ENCODE assay signal across 1 cellular context in the genomic region with DNA sequence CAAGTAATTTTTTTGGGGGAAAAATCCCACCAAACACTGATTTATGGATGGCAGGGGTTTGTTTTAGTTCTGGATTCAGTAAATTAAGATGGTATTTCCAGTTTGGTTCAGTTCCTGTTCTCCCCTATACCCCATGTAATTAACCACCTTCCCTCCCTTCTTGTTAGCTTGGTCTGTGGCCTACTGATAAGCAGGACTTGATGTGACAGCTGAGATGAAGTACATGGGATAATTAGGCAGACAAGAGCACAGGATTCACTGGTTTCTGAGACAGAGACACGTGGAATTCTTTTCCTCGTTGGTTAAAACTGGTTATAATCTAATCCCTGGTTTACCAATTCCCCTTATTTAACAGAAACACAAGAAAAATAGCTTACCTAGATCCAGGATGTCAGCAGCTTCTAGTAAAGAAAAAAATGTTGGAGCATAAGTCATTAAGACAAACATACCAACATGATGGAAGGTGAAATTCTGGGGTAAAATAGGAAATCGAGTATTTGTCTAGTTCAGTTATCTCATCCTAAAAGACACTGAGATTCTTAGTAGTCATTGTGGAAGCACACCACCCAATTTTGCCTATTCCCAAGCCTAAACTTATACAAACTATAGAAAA.
TF ChIP-seq lines count a peak whose summit lies in the region.

No MANE protein-coding gene starts in this region.

TF ChIP-seq in K562, 482 proteins besides CTCF, POLR2A, EP300 and RAD21 (continued from another document and continues in another):
- TF ChIP-seq, protein P1, sequence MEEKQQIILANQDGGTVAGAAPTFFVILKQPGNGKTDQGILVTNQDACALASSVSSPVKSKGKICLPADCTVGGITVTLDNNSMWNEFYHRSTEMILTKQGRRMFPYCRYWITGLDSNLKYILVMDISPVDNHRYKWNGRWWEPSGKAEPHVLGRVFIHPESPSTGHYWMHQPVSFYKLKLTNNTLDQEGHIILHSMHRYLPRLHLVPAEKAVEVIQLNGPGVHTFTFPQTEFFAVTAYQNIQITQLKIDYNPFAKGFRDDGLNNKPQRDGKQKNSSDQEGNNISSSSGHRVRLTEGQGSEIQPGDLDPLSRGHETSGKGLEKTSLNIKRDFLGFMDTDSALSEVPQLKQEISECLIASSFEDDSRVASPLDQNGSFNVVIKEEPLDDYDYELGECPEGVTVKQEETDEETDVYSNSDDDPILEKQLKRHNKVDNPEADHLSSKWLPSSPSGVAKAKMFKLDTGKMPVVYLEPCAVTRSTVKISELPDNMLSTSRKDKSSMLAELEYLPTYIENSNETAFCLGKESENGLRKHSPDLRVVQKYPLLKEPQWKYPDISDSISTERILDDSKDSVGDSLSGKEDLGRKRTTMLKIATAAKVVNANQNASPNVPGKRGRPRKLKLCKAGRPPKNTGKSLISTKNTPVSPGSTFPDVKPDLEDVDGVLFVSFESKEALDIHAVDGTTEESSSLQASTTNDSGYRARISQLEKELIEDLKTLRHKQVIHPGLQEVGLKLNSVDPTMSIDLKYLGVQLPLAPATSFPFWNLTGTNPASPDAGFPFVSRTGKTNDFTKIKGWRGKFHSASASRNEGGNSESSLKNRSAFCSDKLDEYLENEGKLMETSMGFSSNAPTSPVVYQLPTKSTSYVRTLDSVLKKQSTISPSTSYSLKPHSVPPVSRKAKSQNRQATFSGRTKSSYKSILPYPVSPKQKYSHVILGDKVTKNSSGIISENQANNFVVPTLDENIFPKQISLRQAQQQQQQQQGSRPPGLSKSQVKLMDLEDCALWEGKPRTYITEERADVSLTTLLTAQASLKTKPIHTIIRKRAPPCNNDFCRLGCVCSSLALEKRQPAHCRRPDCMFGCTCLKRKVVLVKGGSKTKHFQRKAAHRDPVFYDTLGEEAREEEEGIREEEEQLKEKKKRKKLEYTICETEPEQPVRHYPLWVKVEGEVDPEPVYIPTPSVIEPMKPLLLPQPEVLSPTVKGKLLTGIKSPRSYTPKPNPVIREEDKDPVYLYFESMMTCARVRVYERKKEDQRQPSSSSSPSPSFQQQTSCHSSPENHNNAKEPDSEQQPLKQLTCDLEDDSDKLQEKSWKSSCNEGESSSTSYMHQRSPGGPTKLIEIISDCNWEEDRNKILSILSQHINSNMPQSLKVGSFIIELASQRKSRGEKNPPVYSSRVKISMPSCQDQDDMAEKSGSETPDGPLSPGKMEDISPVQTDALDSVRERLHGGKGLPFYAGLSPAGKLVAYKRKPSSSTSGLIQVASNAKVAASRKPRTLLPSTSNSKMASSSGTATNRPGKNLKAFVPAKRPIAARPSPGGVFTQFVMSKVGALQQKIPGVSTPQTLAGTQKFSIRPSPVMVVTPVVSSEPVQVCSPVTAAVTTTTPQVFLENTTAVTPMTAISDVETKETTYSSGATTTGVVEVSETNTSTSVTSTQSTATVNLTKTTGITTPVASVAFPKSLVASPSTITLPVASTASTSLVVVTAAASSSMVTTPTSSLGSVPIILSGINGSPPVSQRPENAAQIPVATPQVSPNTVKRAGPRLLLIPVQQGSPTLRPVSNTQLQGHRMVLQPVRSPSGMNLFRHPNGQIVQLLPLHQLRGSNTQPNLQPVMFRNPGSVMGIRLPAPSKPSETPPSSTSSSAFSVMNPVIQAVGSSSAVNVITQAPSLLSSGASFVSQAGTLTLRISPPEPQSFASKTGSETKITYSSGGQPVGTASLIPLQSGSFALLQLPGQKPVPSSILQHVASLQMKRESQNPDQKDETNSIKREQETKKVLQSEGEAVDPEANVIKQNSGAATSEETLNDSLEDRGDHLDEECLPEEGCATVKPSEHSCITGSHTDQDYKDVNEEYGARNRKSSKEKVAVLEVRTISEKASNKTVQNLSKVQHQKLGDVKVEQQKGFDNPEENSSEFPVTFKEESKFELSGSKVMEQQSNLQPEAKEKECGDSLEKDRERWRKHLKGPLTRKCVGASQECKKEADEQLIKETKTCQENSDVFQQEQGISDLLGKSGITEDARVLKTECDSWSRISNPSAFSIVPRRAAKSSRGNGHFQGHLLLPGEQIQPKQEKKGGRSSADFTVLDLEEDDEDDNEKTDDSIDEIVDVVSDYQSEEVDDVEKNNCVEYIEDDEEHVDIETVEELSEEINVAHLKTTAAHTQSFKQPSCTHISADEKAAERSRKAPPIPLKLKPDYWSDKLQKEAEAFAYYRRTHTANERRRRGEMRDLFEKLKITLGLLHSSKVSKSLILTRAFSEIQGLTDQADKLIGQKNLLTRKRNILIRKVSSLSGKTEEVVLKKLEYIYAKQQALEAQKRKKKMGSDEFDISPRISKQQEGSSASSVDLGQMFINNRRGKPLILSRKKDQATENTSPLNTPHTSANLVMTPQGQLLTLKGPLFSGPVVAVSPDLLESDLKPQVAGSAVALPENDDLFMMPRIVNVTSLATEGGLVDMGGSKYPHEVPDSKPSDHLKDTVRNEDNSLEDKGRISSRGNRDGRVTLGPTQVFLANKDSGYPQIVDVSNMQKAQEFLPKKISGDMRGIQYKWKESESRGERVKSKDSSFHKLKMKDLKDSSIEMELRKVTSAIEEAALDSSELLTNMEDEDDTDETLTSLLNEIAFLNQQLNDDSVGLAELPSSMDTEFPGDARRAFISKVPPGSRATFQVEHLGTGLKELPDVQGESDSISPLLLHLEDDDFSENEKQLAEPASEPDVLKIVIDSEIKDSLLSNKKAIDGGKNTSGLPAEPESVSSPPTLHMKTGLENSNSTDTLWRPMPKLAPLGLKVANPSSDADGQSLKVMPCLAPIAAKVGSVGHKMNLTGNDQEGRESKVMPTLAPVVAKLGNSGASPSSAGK (IDR thresholded peaks at IDR 0.05), result peak; percentile 81
- TF ChIP-seq ZKSCAN3 (CRISPR knock-in tag; IDR thresholded peaks at IDR 0.05) (no peak), SRSF3 (IDR thresholded peaks at IDR 0.05; ENCODE audit: insufficient read depth, low read length) (no peak), NR4A1 (CRISPR knock-in tag; IDR thresholded peaks at IDR 0.05) (no peak), NR4A1 (tag; IDR thresholded peaks at IDR 0.05) (no peak), KAT7 (CRISPR knock-in tag; IDR thresholded peaks at IDR 0.05; ENCODE audit: borderline replicate concordance) (no peak), ZNF57 (CRISPR knock-in tag; IDR thresholded peaks at IDR 0.05) (no peak), LCOR (CRISPR knock-in tag; IDR thresholded peaks at IDR 0.05) (0 out of 2 replicates have a peak, but pooled peaks have one; percentile 52), TRIM28 (IDR thresholded peaks at IDR 0.05) (no peak), MEIS2 (IDR thresholded peaks at IDR 0.05; ENCODE audit: partially characterized antibody) (peak; percentile 99), RNF2 (IDR thresholded peaks at IDR 0.05) (peak; percentile 85; the same call in 1 of the 2 replicates), DMBX1 (CRISPR knock-in tag; IDR thresholded peaks at IDR 0.05; ENCODE audit: borderline replicate concordance) (no peak), GATAD2A (IDR thresholded peaks at IDR 0.05) (peak; percentile 75; the same call in 1 of the 2 replicates), CREB1 (IDR thresholded peaks at IDR 0.05) (0 out of 2 replicates have a peak, but pooled peaks have one; percentile 12), CREB1 (CRISPR knock-in tag; IDR thresholded peaks at IDR 0.05) (no peak), HNRNPK (IDR thresholded peaks at IDR 0.05; ENCODE audit: low read depth, low read length, poor library complexity, severe bottlenecking) (no peak), TEAD4 (IDR thresholded peaks at IDR 0.05; ENCODE audit: low read length) (peak; percentile 97), TEAD4 (CRISPR knock-in tag; IDR thresholded peaks at IDR 0.05; ENCODE audit: borderline replicate concordance) (no peak), ESRRA (IDR thresholded peaks at IDR 0.05; ENCODE audit: borderline replicate concordance, low read depth) (peak; percentile 60; the same call in 1 of the 2 replicates), ETV1 (tag; conservative IDR thresholded peaks at IDR 0.05; ENCODE audit: low read depth) (peak; percentile 92), PTBP1 (IDR thresholded peaks at IDR 0.05; ENCODE audit: low read depth, low read length) (no peak), ZFP1 (CRISPR knock-in tag; IDR thresholded peaks at IDR 0.05) (no peak), TAF9B (IDR thresholded peaks at IDR 0.05; ENCODE audit: partially characterized antibody) (peak; percentile 37), ZNF695 (CRISPR knock-in tag; IDR thresholded peaks at IDR 0.05) (no peak), TAF15 (IDR thresholded peaks at IDR 0.05; ENCODE audit: low read depth, low read length) (no peak), RBM25 (IDR thresholded peaks at IDR 0.05; ENCODE audit: low read depth, low read length, severe bottlenecking) (no peak), NCOA4 (IDR thresholded peaks at IDR 0.05; ENCODE audit: partially characterized antibody) (no peak), ZNF146 (CRISPR knock-in tag; IDR thresholded peaks at IDR 0.05; ENCODE audit: unreplicated experiment) (no peak), RAD51 (IDR thresholded peaks at IDR 0.05; ENCODE audit: borderline replicate concordance, low read depth) (peak; percentile 37), NFYB (IDR thresholded peaks at IDR 0.05; ENCODE audit: extremely low read depth, insufficient read length) (no peak), SIX5 (IDR thresholded peaks at IDR 0.05; ENCODE audit: borderline replicate concordance in 1 of 2, insufficient read depth in 1 of 2, low read depth in 1 of 2, low read length in 2 of 2) (no peak), MAFK (IDR thresholded peaks at IDR 0.05; ENCODE audit: low read length) (no peak), RBM14 (IDR thresholded peaks at IDR 0.05; ENCODE audit: borderline replicate concordance, insufficient read depth, low read depth, low read length) (no peak), ZC3H8 (IDR thresholded peaks at IDR 0.05) (no peak)
- TF ChIP-seq, protein P2, sequence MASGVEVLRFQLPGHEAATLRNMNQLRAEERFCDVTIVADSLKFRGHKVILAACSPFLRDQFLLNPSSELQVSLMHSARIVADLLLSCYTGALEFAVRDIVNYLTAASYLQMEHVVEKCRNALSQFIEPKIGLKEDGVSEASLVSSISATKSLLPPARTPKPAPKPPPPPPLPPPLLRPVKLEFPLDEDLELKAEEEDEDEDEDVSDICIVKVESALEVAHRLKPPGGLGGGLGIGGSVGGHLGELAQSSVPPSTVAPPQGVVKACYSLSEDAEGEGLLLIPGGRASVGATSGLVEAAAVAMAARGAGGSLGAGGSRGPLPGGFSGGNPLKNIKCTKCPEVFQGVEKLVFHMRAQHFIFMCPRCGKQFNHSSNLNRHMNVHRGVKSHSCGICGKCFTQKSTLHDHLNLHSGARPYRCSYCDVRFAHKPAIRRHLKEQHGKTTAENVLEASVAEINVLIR (CRISPR knock-in tag; IDR thresholded peaks at IDR 0.05), result no peak
- TF ChIP-seq, protein P3, sequence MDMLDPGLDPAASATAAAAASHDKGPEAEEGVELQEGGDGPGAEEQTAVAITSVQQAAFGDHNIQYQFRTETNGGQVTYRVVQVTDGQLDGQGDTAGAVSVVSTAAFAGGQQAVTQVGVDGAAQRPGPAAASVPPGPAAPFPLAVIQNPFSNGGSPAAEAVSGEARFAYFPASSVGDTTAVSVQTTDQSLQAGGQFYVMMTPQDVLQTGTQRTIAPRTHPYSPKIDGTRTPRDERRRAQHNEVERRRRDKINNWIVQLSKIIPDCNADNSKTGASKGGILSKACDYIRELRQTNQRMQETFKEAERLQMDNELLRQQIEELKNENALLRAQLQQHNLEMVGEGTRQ (CRISPR knock-in tag; IDR thresholded peaks at IDR 0.05), result no peak
- TF ChIP-seq, protein P4, sequence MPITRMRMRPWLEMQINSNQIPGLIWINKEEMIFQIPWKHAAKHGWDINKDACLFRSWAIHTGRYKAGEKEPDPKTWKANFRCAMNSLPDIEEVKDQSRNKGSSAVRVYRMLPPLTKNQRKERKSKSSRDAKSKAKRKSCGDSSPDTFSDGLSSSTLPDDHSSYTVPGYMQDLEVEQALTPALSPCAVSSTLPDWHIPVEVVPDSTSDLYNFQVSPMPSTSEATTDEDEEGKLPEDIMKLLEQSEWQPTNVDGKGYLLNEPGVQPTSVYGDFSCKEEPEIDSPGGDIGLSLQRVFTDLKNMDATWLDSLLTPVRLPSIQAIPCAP (CRISPR knock-in tag; IDR thresholded peaks at IDR 0.05; ENCODE audit: borderline replicate concordance), result no peak
- TF ChIP-seq, protein P5, sequence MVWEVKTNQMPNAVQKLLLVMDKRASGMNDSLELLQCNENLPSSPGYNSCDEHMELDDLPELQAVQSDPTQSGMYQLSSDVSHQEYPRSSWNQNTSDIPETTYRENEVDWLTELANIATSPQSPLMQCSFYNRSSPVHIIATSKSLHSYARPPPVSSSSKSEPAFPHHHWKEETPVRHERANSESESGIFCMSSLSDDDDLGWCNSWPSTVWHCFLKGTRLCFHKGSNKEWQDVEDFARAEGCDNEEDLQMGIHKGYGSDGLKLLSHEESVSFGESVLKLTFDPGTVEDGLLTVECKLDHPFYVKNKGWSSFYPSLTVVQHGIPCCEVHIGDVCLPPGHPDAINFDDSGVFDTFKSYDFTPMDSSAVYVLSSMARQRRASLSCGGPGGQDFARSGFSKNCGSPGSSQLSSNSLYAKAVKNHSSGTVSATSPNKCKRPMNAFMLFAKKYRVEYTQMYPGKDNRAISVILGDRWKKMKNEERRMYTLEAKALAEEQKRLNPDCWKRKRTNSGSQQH (CRISPR knock-in tag; IDR thresholded peaks at IDR 0.05), result no peak
- TF ChIP-seq, protein P6, sequence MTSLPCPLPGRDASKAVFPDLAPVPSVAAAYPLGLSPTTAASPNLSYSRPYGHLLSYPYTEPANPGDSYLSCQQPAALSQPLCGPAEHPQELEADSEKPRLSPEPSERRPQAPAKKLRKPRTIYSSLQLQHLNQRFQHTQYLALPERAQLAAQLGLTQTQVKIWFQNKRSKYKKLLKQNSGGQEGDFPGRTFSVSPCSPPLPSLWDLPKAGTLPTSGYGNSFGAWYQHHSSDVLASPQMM (CRISPR knock-in tag; IDR thresholded peaks at IDR 0.05), result no peak
- TF ChIP-seq, protein P7, sequence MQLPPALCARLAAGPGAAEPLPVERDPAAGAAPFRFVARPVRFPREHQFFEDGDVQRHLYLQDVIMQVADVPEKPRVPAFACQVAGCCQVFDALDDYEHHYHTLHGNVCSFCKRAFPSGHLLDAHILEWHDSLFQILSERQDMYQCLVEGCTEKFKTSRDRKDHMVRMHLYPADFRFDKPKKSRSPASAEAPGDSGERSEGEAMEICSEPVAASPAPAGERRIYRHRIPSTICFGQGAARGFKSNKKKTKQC (CRISPR knock-in tag; IDR thresholded peaks at IDR 0.05), result no peak
- TF ChIP-seq, protein P8, sequence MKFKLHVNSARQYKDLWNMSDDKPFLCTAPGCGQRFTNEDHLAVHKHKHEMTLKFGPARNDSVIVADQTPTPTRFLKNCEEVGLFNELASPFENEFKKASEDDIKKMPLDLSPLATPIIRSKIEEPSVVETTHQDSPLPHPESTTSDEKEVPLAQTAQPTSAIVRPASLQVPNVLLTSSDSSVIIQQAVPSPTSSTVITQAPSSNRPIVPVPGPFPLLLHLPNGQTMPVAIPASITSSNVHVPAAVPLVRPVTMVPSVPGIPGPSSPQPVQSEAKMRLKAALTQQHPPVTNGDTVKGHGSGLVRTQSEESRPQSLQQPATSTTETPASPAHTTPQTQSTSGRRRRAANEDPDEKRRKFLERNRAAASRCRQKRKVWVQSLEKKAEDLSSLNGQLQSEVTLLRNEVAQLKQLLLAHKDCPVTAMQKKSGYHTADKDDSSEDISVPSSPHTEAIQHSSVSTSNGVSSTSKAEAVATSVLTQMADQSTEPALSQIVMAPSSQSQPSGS (CRISPR knock-in tag; IDR thresholded peaks at IDR 0.05), result no peak
- TF ChIP-seq, protein P9, sequence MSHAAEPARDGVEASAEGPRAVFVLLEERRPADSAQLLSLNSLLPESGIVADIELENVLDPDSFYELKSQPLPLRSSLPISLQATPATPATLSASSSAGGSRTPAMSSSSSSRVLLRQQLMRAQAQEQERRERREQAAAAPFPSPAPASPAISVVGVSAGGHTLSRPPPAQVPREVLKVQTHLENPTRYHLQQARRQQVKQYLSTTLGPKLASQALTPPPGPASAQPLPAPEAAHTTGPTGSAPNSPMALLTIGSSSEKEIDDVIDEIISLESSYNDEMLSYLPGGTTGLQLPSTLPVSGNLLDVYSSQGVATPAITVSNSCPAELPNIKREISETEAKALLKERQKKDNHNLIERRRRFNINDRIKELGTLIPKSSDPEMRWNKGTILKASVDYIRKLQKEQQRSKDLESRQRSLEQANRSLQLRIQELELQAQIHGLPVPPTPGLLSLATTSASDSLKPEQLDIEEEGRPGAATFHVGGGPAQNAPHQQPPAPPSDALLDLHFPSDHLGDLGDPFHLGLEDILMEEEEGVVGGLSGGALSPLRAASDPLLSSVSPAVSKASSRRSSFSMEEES (CRISPR knock-in tag; IDR thresholded peaks at IDR 0.05), result no peak
